10 cellular contexts compared by ENCODE assay signal in the genomic region with DNA sequence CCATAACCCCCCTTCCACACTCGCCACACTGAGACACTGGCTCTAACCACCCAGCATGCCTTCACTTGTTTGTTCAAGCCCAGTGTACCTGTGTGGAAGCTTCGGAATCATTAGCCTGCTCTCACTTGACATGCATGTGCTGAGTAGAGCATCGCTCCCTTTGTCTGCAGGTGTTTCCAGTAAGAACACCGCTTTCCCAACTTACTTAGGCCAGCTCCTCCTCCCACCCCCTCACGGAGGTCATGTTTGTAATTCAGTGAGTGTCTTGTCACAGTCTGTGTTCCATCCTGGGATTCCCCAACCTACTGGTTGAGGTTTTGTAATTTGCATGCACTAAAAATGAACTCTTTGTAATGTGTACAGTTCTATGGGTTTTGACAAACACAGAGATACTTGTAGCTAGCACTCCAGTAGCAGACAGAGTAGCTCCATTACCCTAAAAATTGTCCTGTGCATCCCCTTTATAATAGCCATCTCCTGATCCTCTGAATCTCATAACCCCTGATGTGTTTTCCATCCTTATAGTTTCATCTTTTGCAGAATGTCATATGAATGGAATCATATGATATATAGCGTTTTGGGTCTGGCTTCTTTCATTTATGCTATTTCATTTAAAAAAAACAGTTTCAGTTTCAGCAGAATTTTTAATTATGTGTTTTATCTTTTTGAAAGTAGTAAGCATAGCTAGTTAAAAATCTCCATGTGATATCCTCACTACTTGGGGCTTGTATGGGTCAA.
DNase-seq lines count a peak whose midpoint lies in the region; ATAC-seq and TF ChIP-seq lines count a peak whose summit lies in the region.
"Had no signal": no experiment of that assay in that cellular context is flagged by ENCODE, and none has a peak within 500 bp of the region (broad histone marks: within the 10 kb centered on the region; RNA-seq: fewer than 3 reads in every experiment).

No MANE protein-coding gene starts in this region.

- H3K36me3 ChIP-seq in OCI-LY3 (replicated peaks; ENCODE audit: low read depth, low read length), result no peaks in the 10 kb centered on the region
- H3K36me3 ChIP-seq: ascending aorta had no signal

- no peaks in the 10 kb centered on the region for H4K20me1 ChIP-seq in OCI-LY3 (ENCODE audit: insufficient read depth, low read length)

- peaks cover 46% of the 10 kb centered on the region for H3K27me3 ChIP-seq in OCI-LY3 (ENCODE audit: low read depth, low read length)
- H3K27me3 ChIP-seq: ascending aorta had no signal

- H3K27ac ChIP-seq in OCI-LY3 (ENCODE audit: low read length), result no peak overlapping the region
- H3K27ac ChIP-seq: ascending aorta, parathyroid adenoma had no signal

- no peaks in the 10 kb centered on the region for H3K79me2 ChIP-seq in OCI-LY3 (ENCODE audit: low read length)
- H3K79me2 ChIP-seq: parathyroid adenoma had no signal

- TF ChIP-seq CTCF in OCI-LY3 (IDR thresholded peaks at IDR 0.05; ENCODE audit: low read depth, low read length) (no peak), fibroblast of villous mesenchyme (IDR thresholded peaks at IDR 0.05; ENCODE audit: insufficient read depth, low read depth, low read length) (no peak)

- H3K9ac ChIP-seq in OCI-LY3 (ENCODE audit: low read length), result no peak overlapping the region
- H3K9ac ChIP-seq: parathyroid adenoma had no signal

- H3K4me3 ChIP-seq in OCI-LY3 (ENCODE audit: low read length) (peak overlapping the region; percentile 2; the same call in 1 of the 2 replicates), fibroblast of villous mesenchyme (ENCODE audit: low read depth, low read length) (no peak overlapping the region)
- H3K4me3 ChIP-seq: ascending aorta had no signal

- DNase-seq in fibroblast of villous mesenchyme (ENCODE audit: low read depth), result peak; percentile 74
- DNase-seq in cerebellar cortex (ENCODE audit: low spot score), result no peak
- no peak for DNase-seq in C1 segment of cervical spinal cord (lab: John Stamatoyannopoulos, UW)
- DNase-seq in AML-193 (lab: John Stamatoyannopoulos, UW), result no peak
- no peak for DNase-seq in DMS153 treated with DMSO at 0.1 percent for 48 hours (lab: John Stamatoyannopoulos, UW; ENCODE audit: unreplicated experiment)

- H3K4me1 ChIP-seq in OCI-LY3 (ENCODE audit: low read length), result peaks cover 26% of the 10 kb centered on the region
- H3K4me1 ChIP-seq: parathyroid adenoma had no signal

- peak overlapping the region; percentile 44 for H3K4me2 ChIP-seq in OCI-LY3 (ENCODE audit: low read length)

- H2AFZ ChIP-seq in OCI-LY3 (ENCODE audit: low read depth, low read length), result no peak overlapping the region
- H2AFZ ChIP-seq: parathyroid adenoma had no signal

- ATAC-seq in GM18502 (IDR thresholded peaks at IDR 0.05; ENCODE audit: poor library complexity, unreplicated experiment), result peak; percentile 93
- peak; percentile 98 for ATAC-seq in GM21786 (IDR thresholded peaks at IDR 0.05; ENCODE audit: unreplicated experiment)

- H3K9me3 ChIP-seq in OCI-LY3 (ENCODE audit: insufficient read depth, low read length), result peaks cover 5% of the 10 kb centered on the region; the same call in 1 of the 2 replicates
- H3K9me3 ChIP-seq: ascending aorta had no signal
